1 cellular context compared by ENCODE assay signal in genomic region chr18:48944634-48945033, GRCh38.
TF ChIP-seq lines count a peak whose summit lies in the region.

No MANE protein-coding gene starts in this region.

TF ChIP-seq in IMR-90, 13 proteins besides CTCF, POLR2A, EP300 and RAD21:
- TF ChIP-seq MAZ (IDR thresholded peaks at IDR 0.05; ENCODE audit: borderline replicate concordance, low read depth, low read length) (no peak), USF2 (IDR thresholded peaks at IDR 0.05; ENCODE audit: low read depth, low read length) (no peak), RFX5 (IDR thresholded peaks at IDR 0.05; ENCODE audit: low read depth, low read length) (no peak), MAFK (IDR thresholded peaks at IDR 0.05; ENCODE audit: low read depth, low read length) (no peak), CHD1 (IDR thresholded peaks at IDR 0.05; ENCODE audit: low read depth, low read length) (no peak), NFE2L2 (IDR thresholded peaks at IDR 0.05; ENCODE audit: low read depth, low read length) (no peak), BHLHE40 (IDR thresholded peaks at IDR 0.05; ENCODE audit: low read depth, low read length) (no peak), SMC3 (IDR thresholded peaks at IDR 0.05; ENCODE audit: low read depth, low read length) (no peak), MXI1 (IDR thresholded peaks at IDR 0.05; ENCODE audit: borderline replicate concordance, low read depth, low read length) (no peak), RCOR1 (IDR thresholded peaks at IDR 0.05; ENCODE audit: insufficient replicate concordance, low read length) (no peak), CEBPB (IDR thresholded peaks at IDR 0.05; ENCODE audit: low read depth, low read length) (no peak), FOS (IDR thresholded peaks at IDR 0.05; ENCODE audit: low read depth, low read length) (no peak)
- TF ChIP-seq, protein P1, sequence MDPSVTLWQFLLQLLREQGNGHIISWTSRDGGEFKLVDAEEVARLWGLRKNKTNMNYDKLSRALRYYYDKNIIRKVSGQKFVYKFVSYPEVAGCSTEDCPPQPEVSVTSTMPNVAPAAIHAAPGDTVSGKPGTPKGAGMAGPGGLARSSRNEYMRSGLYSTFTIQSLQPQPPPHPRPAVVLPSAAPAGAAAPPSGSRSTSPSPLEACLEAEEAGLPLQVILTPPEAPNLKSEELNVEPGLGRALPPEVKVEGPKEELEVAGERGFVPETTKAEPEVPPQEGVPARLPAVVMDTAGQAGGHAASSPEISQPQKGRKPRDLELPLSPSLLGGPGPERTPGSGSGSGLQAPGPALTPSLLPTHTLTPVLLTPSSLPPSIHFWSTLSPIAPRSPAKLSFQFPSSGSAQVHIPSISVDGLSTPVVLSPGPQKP (IDR thresholded peaks at IDR 0.05; ENCODE audit: borderline replicate concordance, low read depth, low read length): no peak
